In genomic region chr2:156155319-156155718, GRCh38 we compare ENCODE assay signal across 38 cellular contexts.
"Had no signal": no experiment of that assay in that cellular context is flagged by ENCODE, and none has a peak within 500 bp of the region (broad histone marks: within the 10 kb centered on the region; RNA-seq: fewer than 3 reads in every experiment).

No MANE protein-coding gene starts in this region.

- H3K9me3 Mint-ChIP-seq: activated CD4-positive, alpha-beta memory T cell treated with anti-CD3 and anti-CD28 coated beads, Interleukin-2, amount 10 ng/mL, durations not matched to agents 7 days and 5 days; activated CD4-positive, alpha-beta T cell treated with anti-CD3 and anti-CD28 coated beads, Interleukin-2, amount 10 ng/mL, durations not matched to agents 7 days and 5 days; activated naive CD4-positive, alpha-beta T cell treated with anti-CD3 and anti-CD28 coated beads, Interleukin-2, amount 10 ng/mL, durations not matched to agents 7 days and 5 days; activated naive CD4-positive, alpha-beta T cell treated with anti-CD3 and anti-CD28 coated beads, Interleukin-2, amount 50 U/mL, for 24 hours; activated naive CD8-positive, alpha-beta T cell treated with anti-CD3 and anti-CD28 coated beads, Interleukin-2, amount 10 ng/mL, durations not matched to agents 7 days and 5 days; activated naive CD8-positive, alpha-beta T cell treated with anti-CD3 and anti-CD28 coated beads, Interleukin-2, amount 50 U/mL, for 24 hours; activated T-cell treated with anti-CD3 and anti-CD28 coated beads, Interleukin-2, amount 50 U/mL, for 24 hours; activated T-helper 2 cell treated with anti-CD3 and anti-CD28 coated beads, Interferon-gamma antibody, Interleukin-2, Interleukin-4, amounts not matched to agents 10 μg/mL and 5 μg/mL and 100 μg/mL, durations not matched to agents 14 hours and 24 hours and 36 hours; brain; central memory CD8-positive, alpha-beta T cell; T-helper 1 cell treated with Interleukin-12 subunit alpha and Interleukin-12 subunit beta and Interleukin-4 antibody, amounts not matched to agents 30 μg/mL and 1 μg/mL, for 36 hours; T-helper 2 cell treated with Interferon-gamma antibody and Interleukin-4, amounts not matched to agents 5 μg/mL and 100 μg/mL, for 36 hours had no signal

- H3K4me3 ChIP-seq: ascending aorta, cardiac muscle cell had no signal

- H3K27me3 Mint-ChIP-seq: activated CD4-positive, alpha-beta memory T cell treated with anti-CD3 and anti-CD28 coated beads, Interleukin-2, amount 10 ng/mL, durations not matched to agents 7 days and 5 days; activated naive CD4-positive, alpha-beta T cell treated with anti-CD3 and anti-CD28 coated beads, Interleukin-2, amount 10 ng/mL, durations not matched to agents 7 days and 5 days; brain had no signal

- H3K27ac Mint-ChIP-seq: activated CD4-positive, alpha-beta memory T cell treated with anti-CD3 and anti-CD28 coated beads, Interleukin-2, amount 10 ng/mL, durations not matched to agents 7 days and 5 days; activated CD4-positive, alpha-beta T cell treated with anti-CD3 and anti-CD28 coated beads for 36 hours; activated CD4-positive, alpha-beta T cell treated with anti-CD3 and anti-CD28 coated beads, Interleukin-2, amount 10 ng/mL, durations not matched to agents 7 days and 5 days; activated CD8-positive, alpha-beta memory T cell treated with anti-CD3 and anti-CD28 coated beads, Interleukin-2, amount 10 ng/mL, durations not matched to agents 7 days and 5 days; activated CD8-positive, alpha-beta T cell treated with anti-CD3 and anti-CD28 coated beads, Interleukin-2, amount 10 ng/mL, durations not matched to agents 7 days and 5 days; activated naive CD4-positive, alpha-beta T cell treated with anti-CD3 and anti-CD28 coated beads, Interleukin-2, amount 10 ng/mL, durations not matched to agents 7 days and 5 days; activated naive CD4-positive, alpha-beta T cell treated with anti-CD3 and anti-CD28 coated beads, Interleukin-2, amount 50 U/mL, for 24 hours; activated naive CD8-positive, alpha-beta T cell; activated naive CD8-positive, alpha-beta T cell treated with anti-CD3 and anti-CD28 coated beads, Interleukin-2, amount 10 ng/mL, durations not matched to agents 7 days and 5 days; activated naive CD8-positive, alpha-beta T cell treated with anti-CD3 and anti-CD28 coated beads, Interleukin-2, amount 50 U/mL, for 24 hours; activated T-cell treated with anti-CD3 and anti-CD28 coated beads, Interleukin-2, amount 50 U/mL, for 24 hours; activated T-helper 2 cell treated with anti-CD3 and anti-CD28 coated beads, Interferon-gamma antibody, Interleukin-2, Interleukin-4, amounts not matched to agents 10 μg/mL and 5 μg/mL and 100 μg/mL, durations not matched to agents 14 hours and 24 hours and 36 hours; brain; T-helper 1 cell treated with Interleukin-12 subunit alpha and Interleukin-12 subunit beta and Interleukin-4 antibody, amounts not matched to agents 30 μg/mL and 1 μg/mL, for 36 hours; T-helper 2 cell treated with Interferon-gamma antibody and Interleukin-4, amounts not matched to agents 5 μg/mL and 100 μg/mL, for 36 hours had no signal

- ATAC-seq: activated CD4-positive, alpha-beta T cell treated with anti-CD3 and anti-CD28 coated beads for 36 hours; activated CD4-positive, CD25-positive, alpha-beta regulatory T cell treated with anti-CD3 and anti-CD28 coated beads, Interleukin-2, amount 50 U/mL, for 24 hours; activated CD8-positive, alpha-beta memory T cell treated with anti-CD3 and anti-CD28 coated beads, Interleukin-2, amount 10 ng/mL, durations not matched to agents 7 days and 5 days; activated CD8-positive, alpha-beta T cell treated with anti-CD3 and anti-CD28 coated beads, Interleukin-2, amount 10 ng/mL, durations not matched to agents 7 days and 5 days; activated naive CD8-positive, alpha-beta T cell treated with anti-CD3 and anti-CD28 coated beads, Interleukin-2, amount 50 U/mL, for 24 hours had no signal

- H3K36me3 ChIP-seq: ascending aorta, cardiac muscle cell had no signal

- H3K4me3 Mint-ChIP-seq: activated CD4-positive, alpha-beta memory T cell treated with anti-CD3 and anti-CD28 coated beads, Interleukin-2, amount 10 ng/mL, durations not matched to agents 7 days and 5 days; activated CD4-positive, alpha-beta T cell treated with anti-CD3 and anti-CD28 coated beads for 36 hours; activated CD4-positive, alpha-beta T cell treated with anti-CD3 and anti-CD28 coated beads, Interleukin-2, amount 10 ng/mL, durations not matched to agents 7 days and 5 days; activated CD8-positive, alpha-beta memory T cell treated with anti-CD3 and anti-CD28 coated beads, Interleukin-2, amount 10 ng/mL, durations not matched to agents 7 days and 5 days; activated CD8-positive, alpha-beta T cell treated with anti-CD3 and anti-CD28 coated beads, Interleukin-2, amount 10 ng/mL, durations not matched to agents 7 days and 5 days; activated naive CD4-positive, alpha-beta T cell treated with anti-CD3 and anti-CD28 coated beads, Interleukin-2, amount 10 ng/mL, durations not matched to agents 7 days and 5 days; activated naive CD4-positive, alpha-beta T cell treated with anti-CD3 and anti-CD28 coated beads, Interleukin-2, amount 50 U/mL, for 24 hours; activated naive CD8-positive, alpha-beta T cell; activated naive CD8-positive, alpha-beta T cell treated with anti-CD3 and anti-CD28 coated beads, Interleukin-2, amount 10 ng/mL, durations not matched to agents 7 days and 5 days; activated naive CD8-positive, alpha-beta T cell treated with anti-CD3 and anti-CD28 coated beads, Interleukin-2, amount 50 U/mL, for 24 hours; activated T-cell treated with anti-CD3 and anti-CD28 coated beads, Interleukin-2, amount 50 U/mL, for 24 hours; brain; central memory CD8-positive, alpha-beta T cell; T-helper 1 cell treated with Interleukin-12 subunit alpha and Interleukin-12 subunit beta and Interleukin-4 antibody, amounts not matched to agents 30 μg/mL and 1 μg/mL, for 36 hours; T-helper 2 cell treated with Interferon-gamma antibody and Interleukin-4, amounts not matched to agents 5 μg/mL and 100 μg/mL, for 36 hours had no signal

- FAIRE-seq: bronchial epithelial cell, TTC549 had no signal

- DNase-seq: activated CD4-positive, alpha-beta memory T cell treated with anti-CD3 and anti-CD28 coated beads, Interleukin-2, amount 10 ng/mL, durations not matched to agents 7 days and 5 days; activated CD4-positive, alpha-beta T cell treated with anti-CD3 and anti-CD28 coated beads for 1 hour; activated CD4-positive, alpha-beta T cell treated with anti-CD3 and anti-CD28 coated beads for 36 hours; activated CD4-positive, alpha-beta T cell treated with anti-CD3 and anti-CD28 coated beads for 48 hours; activated CD4-positive, alpha-beta T cell treated with anti-CD3 and anti-CD28 coated beads, Interleukin-2, amount 10 ng/mL, durations not matched to agents 7 days and 5 days; activated CD4-positive, alpha-beta T cell treated with anti-CD3 and anti-CD28 coated beads, Interleukin-2, amount 50 U/mL, for 48 hours; activated CD4-positive, CD25-positive, alpha-beta regulatory T cell; activated CD8-positive, alpha-beta memory T cell treated with anti-CD3 and anti-CD28 coated beads for 24 hours; activated CD8-positive, alpha-beta memory T cell treated with anti-CD3 and anti-CD28 coated beads, Interleukin-2, amount 10 ng/mL, durations not matched to agents 7 days and 5 days; activated CD8-positive, alpha-beta memory T cell treated with anti-CD3 and anti-CD28 coated beads, Interleukin-2, amount 50 U/mL, for 48 hours; activated CD8-positive, alpha-beta T cell treated with anti-CD3 and anti-CD28 coated beads, Interleukin-2, amount 10 ng/mL, durations not matched to agents 7 days and 5 days; activated effector memory CD4-positive, alpha-beta T cell treated with Interleukin-2 at 50 U/mL for 16 hours; activated gamma-delta T cell; activated naive CD4-positive, alpha-beta T cell treated with anti-CD3 and anti-CD28 coated beads, Interleukin-2, amount 10 ng/mL, durations not matched to agents 7 days and 5 days; activated naive CD4-positive, alpha-beta T cell treated with Interleukin-2 at 50 U/mL for 16 hours; activated naive CD8-positive, alpha-beta T cell treated with anti-CD3 and anti-CD28 coated beads, Interleukin-2, amount 10 ng/mL, durations not matched to agents 7 days and 5 days; activated naive CD8-positive, alpha-beta T cell treated with anti-CD3 and anti-CD28 coated beads, Interleukin-2, amount 50 U/mL, for 24 hours; activated T-cell treated with anti-CD3 and anti-CD28 coated beads, Interleukin-2, amount 50 U/mL, for 24 hours; activated T-cell treated with anti-CD3 and anti-CD28 coated beads, Interleukin-2, amount 50 U/mL, for 48 hours; amygdala; anterior cingulate cortex; caudate nucleus; cerebellar nuclear complex; T-helper 2 cell; T-helper 9 cell had no signal

- H3K4me1 Mint-ChIP-seq: activated CD4-positive, alpha-beta memory T cell treated with anti-CD3 and anti-CD28 coated beads, Interleukin-2, amount 10 ng/mL, durations not matched to agents 7 days and 5 days; activated CD4-positive, alpha-beta T cell treated with anti-CD3 and anti-CD28 coated beads for 36 hours; activated CD4-positive, alpha-beta T cell treated with anti-CD3 and anti-CD28 coated beads, Interleukin-2, amount 10 ng/mL, durations not matched to agents 7 days and 5 days; activated CD8-positive, alpha-beta memory T cell treated with anti-CD3 and anti-CD28 coated beads, Interleukin-2, amount 10 ng/mL, durations not matched to agents 7 days and 5 days; activated naive CD4-positive, alpha-beta T cell treated with anti-CD3 and anti-CD28 coated beads, Interleukin-2, amount 10 ng/mL, durations not matched to agents 7 days and 5 days; activated naive CD4-positive, alpha-beta T cell treated with anti-CD3 and anti-CD28 coated beads, Interleukin-2, amount 50 U/mL, for 24 hours; activated naive CD8-positive, alpha-beta T cell treated with anti-CD3 and anti-CD28 coated beads, Interleukin-2, amount 10 ng/mL, durations not matched to agents 7 days and 5 days; activated naive CD8-positive, alpha-beta T cell treated with anti-CD3 and anti-CD28 coated beads, Interleukin-2, amount 50 U/mL, for 24 hours; central memory CD8-positive, alpha-beta T cell had no signal

- H3K27me3 ChIP-seq: ascending aorta, cardiac muscle cell had no signal

- H3K36me3 Mint-ChIP-seq: activated CD8-positive, alpha-beta memory T cell treated with anti-CD3 and anti-CD28 coated beads, Interleukin-2, amount 10 ng/mL, durations not matched to agents 7 days and 5 days; activated naive CD4-positive, alpha-beta T cell treated with anti-CD3 and anti-CD28 coated beads, Interleukin-2, amount 10 ng/mL, durations not matched to agents 7 days and 5 days; activated naive CD4-positive, alpha-beta T cell treated with anti-CD3 and anti-CD28 coated beads, Interleukin-2, amount 50 U/mL, for 24 hours; activated naive CD8-positive, alpha-beta T cell; activated naive CD8-positive, alpha-beta T cell treated with anti-CD3 and anti-CD28 coated beads, Interleukin-2, amount 10 ng/mL, durations not matched to agents 7 days and 5 days; brain had no signal

- H3K27ac ChIP-seq: ascending aorta, cardiac muscle cell, VCaP had no signal

- H3K9me3 ChIP-seq: ascending aorta had no signal

- H3K4me1 ChIP-seq: ascending aorta had no signal
